ENCODE assay signal across 12 cellular contexts in the genomic region with DNA sequence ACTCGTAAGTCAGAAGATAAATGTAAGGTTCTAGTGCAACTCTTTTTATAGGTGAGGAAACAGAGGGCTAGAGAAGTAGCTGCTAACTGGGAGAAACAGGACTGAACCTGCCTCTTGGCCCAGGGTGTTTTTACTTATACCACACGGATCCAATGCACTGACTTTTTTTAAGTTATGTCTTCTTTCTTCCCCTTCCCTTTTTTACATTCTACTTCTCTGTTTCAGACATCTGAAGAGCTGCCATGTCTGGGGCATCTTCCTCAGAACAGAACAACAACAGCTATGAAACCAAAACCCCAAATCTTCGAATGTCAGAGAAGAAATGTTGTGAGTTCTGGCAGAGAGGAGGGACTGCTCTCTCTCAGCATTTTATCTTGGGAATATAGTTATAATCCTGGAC. TPM values are rescaled to one million over a fixed set of nuclear protein-coding genes. Genes with fewer than 3 reads are reported as not detected.
A peak's percentile ranks its signal among the peaks of the same experiment; 100 is the strongest.
DNase-seq lines count a peak whose midpoint lies in the region; ATAC-seq, FAIRE-seq and TF ChIP-seq lines count a peak whose summit lies in the region.
"Had no signal": no experiment of that assay in that cellular context is flagged by ENCODE, and none has a peak within 500 bp of the region (broad histone marks: within the 10 kb centered on the region; RNA-seq: fewer than 3 reads in every experiment).

No MANE protein-coding gene starts in this region.

- H3K4me2 ChIP-seq in HepG2 (ENCODE audit: low read depth, low read length): no peak overlapping the region
- H3K4me2 ChIP-seq: SK-N-SH had no signal

- TF ChIP-seq RAD21 in liver (IDR thresholded peaks at IDR 0.05): no peak
- TF ChIP-seq RAD21 in HepG2 (CRISPR knock-in tag; IDR thresholded peaks at IDR 0.05): no peak

- DNase-seq in HepG2 (ENCODE audit: low spot score) (no peak), natural killer cell (no peak), A673 (ENCODE audit: low spot score) (no peak), D721Med (ENCODE audit: insufficient read length, low spot score) (no peak)
- no peak for DNase-seq in stimulated activated CD8-positive, alpha-beta memory T cell treated with anti-CD3 and anti-CD28 coated beads, Interleukin-4, amount 100 ng/mL, for 48 hours
- DNase-seq: SK-N-SH had no signal

- H3K27ac ChIP-seq in liver (ENCODE audit: low read depth in 1 of 2, low read length in 2 of 2) (peak overlapping the region in 1 of 2 donors; percentile 23), HepG2 (ENCODE audit: extremely low read length, insufficient read depth, low read length) (no peak overlapping the region), angular gyrus (ENCODE audit: low read depth, low read length) (peak overlapping the region; percentile 14), A673 (ENCODE audit: low read depth, low read length, poor library complexity, severe bottlenecking) (no peak overlapping the region)

- H3K4me3 Mint-ChIP-seq in natural killer cell: peak overlapping the region; percentile 33

- no peak for TF ChIP-seq CTCF in liver (IDR thresholded peaks at IDR 0.05; ENCODE audit: low read depth, low read length, missing input control)
- TF ChIP-seq CTCF in HepG2 (CRISPR knock-in tag; IDR thresholded peaks at IDR 0.05): no peak
- TF ChIP-seq CTCF in natural killer cell (IDR thresholded peaks at IDR 0.05): no peak
- no peak for TF ChIP-seq CTCF in A673 (conservative IDR thresholded peaks at IDR 0.05; ENCODE audit: low read depth, low read length)
- no peak for TF ChIP-seq CTCF in D721Med (IDR thresholded peaks at IDR 0.05; ENCODE audit: insufficient read depth, missing control alignments)

- peaks cover 32 to 36% of the 10 kb centered on the region in 2 donors for H3K4me1 Mint-ChIP-seq in natural killer cell

- H3K4me3 ChIP-seq in liver (ENCODE audit: low read depth in 1 of 3, low read length in 3 of 3): no peak overlapping the region
- H3K4me3 ChIP-seq in HepG2 (replicated peaks in 1 of 3; ENCODE audit: insufficient read depth in 1 of 3, low read depth in 2 of 3, low read length in 3 of 3): no peak overlapping the region
- no peak overlapping the region for H3K4me3 ChIP-seq in A673 (ENCODE audit: low read depth, low read length, poor library complexity, severe bottlenecking)
- H3K4me3 ChIP-seq: BLaER1 treated with 17β-estradiol and CSF1 and Interleukin-3, amounts not matched to agents 10 nM and 100 nM; breast epithelium had no signal

- H3K9me3 ChIP-seq in liver (ENCODE audit: control insufficient read depth in 4 of 4, low read length in 3 of 4) (no peaks in the 10 kb centered on the region), HepG2 (ENCODE audit: low read length) (no peaks in the 10 kb centered on the region), A673 (ENCODE audit: low read depth, low read length, poor library complexity, severe bottlenecking) (no peaks in the 10 kb centered on the region)
- H3K9me3 ChIP-seq: breast epithelium, SK-N-SH had no signal

- 81% methylated on average over 3 of the region's 3 CpGs for WGBS in liver
- WGBS in HepG2 (ENCODE audit: low lambda C conversion rate): 87% methylated on average over 3 of the region's 3 CpGs

- H3K27me3 ChIP-seq in liver (ENCODE audit: control insufficient read depth in 4 of 4, insufficient read depth in 4 of 4, low read length in 3 of 4) (no peaks in the 10 kb centered on the region), HepG2 (ENCODE audit: control insufficient read depth in 1 of 2, insufficient read depth in 2 of 2, low read length in 2 of 2) (no peaks in the 10 kb centered on the region; a peak in 1 of 5 replicates), A673 (replicated peaks; ENCODE audit: insufficient read depth, low read depth, low read length, poor library complexity) (no peaks in the 10 kb centered on the region)
- H3K27me3 ChIP-seq: breast epithelium had no signal

- in situ Hi-C loops in HepG2 (cut with HindIII; ENCODE audit: extremely low pct_ligation_motif_present, low pct_unique_long_range_greater_than_20kb): no loop called here

- BruUV-seq in HepG2 (replicated peaks; lab: Mats Ljungman, UMichigan) (no TSS peak), A673 (replicated peaks; lab: Mats Ljungman, UMichigan) (no TSS peak)

- H3K36me3 Mint-ChIP-seq in natural killer cell: peaks cover 5% of the 10 kb centered on the region

- TF ChIP-seq EP300 in HepG2 (IDR thresholded peaks at IDR 0.05; ENCODE audit: low read depth in 2 of 2, low read length in 2 of 2): no peak
- no peak for TF ChIP-seq EP300 in HepG2 (CRISPR knock-in tag; IDR thresholded peaks at IDR 0.05; ENCODE audit: borderline replicate concordance)

- H2AFZ ChIP-seq in HepG2 (ENCODE audit: low read length): no peak overlapping the region

- H3K27me3 Mint-ChIP-seq in natural killer cell (ENCODE audit: low read depth in 2 of 2): no peaks in the 10 kb centered on the region

- no peak for TF ChIP-seq POLR2A in HepG2 (IDR thresholded peaks at IDR 0.05; ENCODE audit: insufficient read depth in 1 of 2, low read depth in 2 of 2, low read length in 2 of 2)

- intact Hi-C loops in HepG2 (cut with micrococcal nuclease; ENCODE audit: unreplicated experiment): no loop called here
- intact Hi-C loops in natural killer cell (cut with micrococcal nuclease): loop anchor here (5.0 kb wide), 1 partner anchor 268 kb away; the partner anchor contains the start of gene CD55
- intact Hi-C loops in A673 (cut with micrococcal nuclease; ENCODE audit: unreplicated experiment): no loop called here

- H4K20me1 ChIP-seq in HepG2 (ENCODE audit: insufficient read depth, low read length): no peaks in the 10 kb centered on the region
- H4K20me1 ChIP-seq: BLaER1 treated with 17β-estradiol and CSF1 and Interleukin-3, amounts not matched to agents 10 nM and 100 nM had no signal

- ATAC-seq in HepG2 (no peak), natural killer cell (no peak), HG03571 (IDR thresholded peaks at IDR 0.05; ENCODE audit: unreplicated experiment) (no peak)

- H3K9me3 Mint-ChIP-seq in natural killer cell: no peaks in the 10 kb centered on the region

- H3K36me3 ChIP-seq in liver (ENCODE audit: control insufficient read depth in 4 of 4, insufficient read depth in 3 of 4, low read depth in 1 of 4, low read length in 3 of 4) (peaks cover 0 to 1% (median 0%) of the 10 kb centered on the region in 4 donors), HepG2 (replicated peaks in 1 of 2; ENCODE audit: control insufficient read depth in 1 of 2, insufficient read depth in 2 of 2, low read length in 2 of 2) (peaks cover 0 to under 1% of the 10 kb centered on the region in 2 experiments; a peak in 1 of 5 replicates), A673 (ENCODE audit: insufficient read depth, low read length, poor library complexity, severe bottlenecking) (peaks cover under 1% of the 10 kb centered on the region)
- H3K36me3 ChIP-seq: BLaER1 treated with 17β-estradiol and CSF1 and Interleukin-3, amounts not matched to agents 10 nM and 100 nM; breast epithelium had no signal

- H3K9ac ChIP-seq in liver (ENCODE audit: low read depth in 1 of 2, low read length in 2 of 2) (no peak overlapping the region), HepG2 (ENCODE audit: insufficient read depth, low read depth, low read length) (no peak overlapping the region)
- H3K9ac ChIP-seq: SK-N-SH had no signal

- CTCF ChIA-PET in HepG2 (lab: Yijun Ruan, JAX; ENCODE audit: low intra/inter-chr PET ratio, low total read pairs) (no interaction called here), A673 (lab: Charles Lee) (no interaction called here)

- H3K79me2 ChIP-seq in HepG2 (ENCODE audit: insufficient read depth, low read length): peaks cover 13% of the 10 kb centered on the region

- H3K4me1 ChIP-seq in liver (ENCODE audit: control insufficient read depth in 4 of 4, insufficient read depth in 4 of 4, low read length in 3 of 4): peaks cover 0 to 22% (median 7%) of the 10 kb centered on the region in 4 donors
- peaks cover 17% of the 10 kb centered on the region for H3K4me1 ChIP-seq in HepG2 (ENCODE audit: insufficient read depth, low read length)
- H3K4me1 ChIP-seq in A673 (ENCODE audit: insufficient read depth, low read length, poor library complexity, severe bottlenecking): peaks cover 17% of the 10 kb centered on the region

- peak overlapping the region; percentile 96 to 97 for H3K27ac Mint-ChIP-seq in natural killer cell

- FAIRE-seq in HepG2 (lab: Jason Lieb, UNC) (no peak), D721Med (lab: Jason Lieb, UNC) (no peak)

- POLR2A ChIA-PET in HepG2 (lab: Yijun Ruan, JAX): interaction anchor here (2.4 kb wide), 1 partner anchor 33 kb away, joined by 11 read pairs; no protein-coding TSS in a partner anchor
- POLR2A ChIA-PET in A673 (lab: Charles Lee; ENCODE audit: low non-redundant PET): no interaction called here

RNA-seq across cellular contexts. Expression of gene PFKFB2, which starts 1.4 kb away (rescaled TPM):
- total RNA-seq in liver: 1 to 10 TPM; 4.0 to 5.9 TPM
- polyA plus RNA-seq in liver: 1 to 10 TPM; 1.5 to 2.0 TPM
- total RNA-seq in HepG2 (2016; rRNA removed; fragmentation: Illumina TruSeq; extraction: Trizol): 9.4 and 10.6 TPM in 2 replicates
- 0.62 and 0.71 TPM in 2 replicates for total RNA-seq in HepG2 (2016; cell fraction: cytosol; rRNA removed; fragmentation: Illumina TruSeq; extraction: Trizol; ENCODE audit: low read depth)
- total RNA-seq in HepG2 (2016; cell fraction: insoluble cytoplasmic fraction; rRNA removed; fragmentation: Illumina TruSeq; extraction: Trizol): 10.2 and 10.9 TPM in 2 replicates
- 2.7 and 2.9 TPM in 2 replicates for total RNA-seq in HepG2 (2016; cell fraction: membrane; rRNA removed; fragmentation: Illumina TruSeq; extraction: Trizol)
- total RNA-seq in HepG2 (2016; cell fraction: nucleus; rRNA removed; fragmentation: Illumina TruSeq; extraction: Trizol): 12.6 and 18.6 TPM in 2 replicates
- polyA plus RNA-seq in HepG2 (2011; rRNA removed): 3.9 and 4.6 TPM in 2 replicates
- 1.8 and 2.7 TPM in 2 replicates for polyA plus RNA-seq in HepG2 (2011; cell fraction: cytosol; rRNA removed)
- 8.6 and 10.6 TPM in 2 replicates for polyA plus RNA-seq in HepG2 (2011; cell fraction: nucleus; rRNA removed)
- polyA plus RNA-seq in HepG2 (2012): 3.6 and 4.1 TPM in 2 replicates
- polyA plus RNA-seq in HepG2 (2016; cell fraction: cytosol; fragmentation: Illumina TruSeq; extraction: Trizol; ENCODE audit: low read depth): 0.22 and 0.25 TPM in 2 replicates
- 5.0 TPM in 2 replicates for polyA plus RNA-seq in HepG2 (2016; cell fraction: insoluble cytoplasmic fraction; fragmentation: Illumina TruSeq; extraction: Trizol; ENCODE audit: low read depth)
- polyA plus RNA-seq in HepG2 (2016; cell fraction: membrane; fragmentation: Illumina TruSeq; extraction: Trizol; ENCODE audit: low read depth): 0.60 and 0.72 TPM in 2 replicates
- polyA plus RNA-seq in HepG2 (2016; cell fraction: nucleus; fragmentation: Illumina TruSeq; extraction: Trizol; ENCODE audit: insufficient read depth, low read depth): 16.4 and 17.0 TPM in 2 replicates
- polyA minus RNA-seq in HepG2 (2011; rRNA and poly(A)+ RNA removed; ENCODE audit: low replicate concordance): 5.5 and 25.8 TPM in 2 replicates
- 2.8 and 3.1 TPM in 2 replicates for polyA minus RNA-seq in HepG2 (2011; cell fraction: cytosol; rRNA and poly(A)+ RNA removed)
- polyA minus RNA-seq in HepG2 (2011; cell fraction: nucleus; rRNA and poly(A)+ RNA removed): 11.5 and 15.7 TPM in 2 replicates
- 1 to 10 TPM; 5.3 to 8.5 (median 7.4) TPM for total RNA-seq in natural killer cell
- total RNA-seq in A673 (2021): 7.6 and 8.5 TPM in 2 replicates

RNA-seq across cellular contexts. Expression of gene YOD1, which starts 3.5 kb away (rescaled TPM):
- total RNA-seq in liver (10 to 100 TPM in 1 of 2 donors, 1 to 10 TPM in 1; 7.7 to 79.4 TPM), HepG2 (2016; rRNA removed; fragmentation: Illumina TruSeq; extraction: Trizol) (9.1 and 14.1 TPM in 2 replicates), natural killer cell (10 to 100 TPM; 20.6 to 22.8 (median 21.2) TPM), A673 (2021) (12.0 and 12.6 TPM in 2 replicates)
- polyA plus RNA-seq in liver (1 to 10 TPM; 1.3 to 1.8 TPM), HepG2 (2011; rRNA removed) (2.5 and 3.4 TPM in 2 replicates)
- 0.91 and 1.1 TPM in 2 replicates for total RNA-seq in HepG2 (2016; cell fraction: cytosol; rRNA removed; fragmentation: Illumina TruSeq; extraction: Trizol; ENCODE audit: low read depth)
- total RNA-seq in HepG2 (2016; cell fraction: insoluble cytoplasmic fraction; rRNA removed; fragmentation: Illumina TruSeq; extraction: Trizol): 9.1 and 13.9 TPM in 2 replicates
- 5.3 and 5.7 TPM in 2 replicates for total RNA-seq in HepG2 (2016; cell fraction: membrane; rRNA removed; fragmentation: Illumina TruSeq; extraction: Trizol)
- 14.7 and 16.3 TPM in 2 replicates for total RNA-seq in HepG2 (2016; cell fraction: nucleus; rRNA removed; fragmentation: Illumina TruSeq; extraction: Trizol)
- polyA plus RNA-seq in HepG2 (2011; cell fraction: cytosol; rRNA removed): 1.1 and 1.7 TPM in 2 replicates
- 4.1 and 4.8 TPM in 2 replicates for polyA plus RNA-seq in HepG2 (2011; cell fraction: nucleus; rRNA removed)
- 3.9 and 4.9 TPM in 2 replicates for polyA plus RNA-seq in HepG2 (2012)
- 0.36 and 0.38 TPM in 2 replicates for polyA plus RNA-seq in HepG2 (2016; cell fraction: cytosol; fragmentation: Illumina TruSeq; extraction: Trizol; ENCODE audit: low read depth)
- polyA plus RNA-seq in HepG2 (2016; cell fraction: insoluble cytoplasmic fraction; fragmentation: Illumina TruSeq; extraction: Trizol; ENCODE audit: low read depth): 9.5 and 10.5 TPM in 2 replicates
- polyA plus RNA-seq in HepG2 (2016; cell fraction: membrane; fragmentation: Illumina TruSeq; extraction: Trizol; ENCODE audit: low read depth): 2.4 and 2.5 TPM in 2 replicates
- 15.7 and 15.8 TPM in 2 replicates for polyA plus RNA-seq in HepG2 (2016; cell fraction: nucleus; fragmentation: Illumina TruSeq; extraction: Trizol; ENCODE audit: insufficient read depth, low read depth)
- 2.4 and 7.1 TPM in 2 replicates for polyA minus RNA-seq in HepG2 (2011; rRNA and poly(A)+ RNA removed; ENCODE audit: low replicate concordance)
- 3.2 and 3.8 TPM in 2 replicates for polyA minus RNA-seq in HepG2 (2011; cell fraction: cytosol; rRNA and poly(A)+ RNA removed)
- polyA minus RNA-seq in HepG2 (2011; cell fraction: nucleus; rRNA and poly(A)+ RNA removed): 16.9 and 21.2 TPM in 2 replicates

RNA-seq across cellular contexts. Expression of gene C1orf116, which starts 21.9 kb away (rescaled TPM):
- total RNA-seq in liver (under 1 TPM; 0.59 to 0.79 TPM), HepG2 (2016; rRNA removed; fragmentation: Illumina TruSeq; extraction: Trizol) (0.95 and 1.1 TPM in 2 replicates), natural killer cell (under 1 TPM; 0.21 to 0.39 (median 0.30) TPM), A673 (2021) (0.09 and 0.13 TPM in 2 replicates)
- polyA plus RNA-seq in liver (under 1 TPM; 0.27 to 0.33 TPM), HepG2 (2011; rRNA removed) (0.51 and 0.77 TPM in 2 replicates)
- total RNA-seq in HepG2 (2016; cell fraction: cytosol; rRNA removed; fragmentation: Illumina TruSeq; extraction: Trizol; ENCODE audit: low read depth): 0.18 and 0.20 TPM in 2 replicates
- 0.80 and 0.89 TPM in 2 replicates for total RNA-seq in HepG2 (2016; cell fraction: insoluble cytoplasmic fraction; rRNA removed; fragmentation: Illumina TruSeq; extraction: Trizol)
- total RNA-seq in HepG2 (2016; cell fraction: membrane; rRNA removed; fragmentation: Illumina TruSeq; extraction: Trizol): 0.56 and 0.65 TPM in 2 replicates
- total RNA-seq in HepG2 (2016; cell fraction: nucleus; rRNA removed; fragmentation: Illumina TruSeq; extraction: Trizol): 1.0 and 1.1 TPM in 2 replicates
- 0.20 and 0.29 TPM in 2 replicates for polyA plus RNA-seq in HepG2 (2011; cell fraction: cytosol; rRNA removed)
- 1.0 and 1.2 TPM in 2 replicates for polyA plus RNA-seq in HepG2 (2011; cell fraction: nucleus; rRNA removed)
- polyA plus RNA-seq in HepG2 (2012): 0.36 and 0.48 TPM in 2 replicates
- 0.09 and 0.16 TPM in 2 replicates for polyA plus RNA-seq in HepG2 (2016; cell fraction: cytosol; fragmentation: Illumina TruSeq; extraction: Trizol; ENCODE audit: low read depth)
- 1.4 and 1.6 TPM in 2 replicates for polyA plus RNA-seq in HepG2 (2016; cell fraction: insoluble cytoplasmic fraction; fragmentation: Illumina TruSeq; extraction: Trizol; ENCODE audit: low read depth)
- 0.35 and 0.52 TPM in 2 replicates for polyA plus RNA-seq in HepG2 (2016; cell fraction: membrane; fragmentation: Illumina TruSeq; extraction: Trizol; ENCODE audit: low read depth)
- 1.4 and 1.9 TPM in 2 replicates for polyA plus RNA-seq in HepG2 (2016; cell fraction: nucleus; fragmentation: Illumina TruSeq; extraction: Trizol; ENCODE audit: insufficient read depth, low read depth)
- 0.80 TPM in 2 replicates for polyA minus RNA-seq in HepG2 (2011; rRNA and poly(A)+ RNA removed; ENCODE audit: low replicate concordance)
- polyA minus RNA-seq in HepG2 (2011; cell fraction: cytosol; rRNA and poly(A)+ RNA removed): 0.44 and 0.69 TPM in 2 replicates
- polyA minus RNA-seq in HepG2 (2011; cell fraction: nucleus; rRNA and poly(A)+ RNA removed): 1.5 and 2.6 TPM in 2 replicates

RNA-seq across cellular contexts. Expression of gene C4BPB, which starts 34.2 kb away (rescaled TPM):
- total RNA-seq in liver: 100 to 1,000 TPM in 1 of 2 donors, 10 to 100 TPM in 1; 59.7 to 460 TPM
- 100 to 1,000 TPM; 399 to 404 TPM for polyA plus RNA-seq in liver
- total RNA-seq in HepG2 (2016; rRNA removed; fragmentation: Illumina TruSeq; extraction: Trizol): 115 and 155 TPM in 2 replicates
- 32.6 and 35.5 TPM in 2 replicates for total RNA-seq in HepG2 (2016; cell fraction: cytosol; rRNA removed; fragmentation: Illumina TruSeq; extraction: Trizol; ENCODE audit: low read depth)
- total RNA-seq in HepG2 (2016; cell fraction: insoluble cytoplasmic fraction; rRNA removed; fragmentation: Illumina TruSeq; extraction: Trizol): 103 and 158 TPM in 2 replicates
- 54.7 and 56.1 TPM in 2 replicates for total RNA-seq in HepG2 (2016; cell fraction: membrane; rRNA removed; fragmentation: Illumina TruSeq; extraction: Trizol)
- total RNA-seq in HepG2 (2016; cell fraction: nucleus; rRNA removed; fragmentation: Illumina TruSeq; extraction: Trizol): 137 and 149 TPM in 2 replicates
- 266 and 267 TPM in 2 replicates for polyA plus RNA-seq in HepG2 (2011; rRNA removed)
- polyA plus RNA-seq in HepG2 (2011; cell fraction: cytosol; rRNA removed): 125 and 190 TPM in 2 replicates
- polyA plus RNA-seq in HepG2 (2011; cell fraction: nucleus; rRNA removed): 342 and 476 TPM in 2 replicates
- 127 and 145 TPM in 2 replicates for polyA plus RNA-seq in HepG2 (2012)
- 28.4 and 30.6 TPM in 2 replicates for polyA plus RNA-seq in HepG2 (2016; cell fraction: cytosol; fragmentation: Illumina TruSeq; extraction: Trizol; ENCODE audit: low read depth)
- 83.2 and 84.7 TPM in 2 replicates for polyA plus RNA-seq in HepG2 (2016; cell fraction: insoluble cytoplasmic fraction; fragmentation: Illumina TruSeq; extraction: Trizol; ENCODE audit: low read depth)
- polyA plus RNA-seq in HepG2 (2016; cell fraction: membrane; fragmentation: Illumina TruSeq; extraction: Trizol; ENCODE audit: low read depth): 38.4 and 38.5 TPM in 2 replicates
- polyA plus RNA-seq in HepG2 (2016; cell fraction: nucleus; fragmentation: Illumina TruSeq; extraction: Trizol; ENCODE audit: insufficient read depth, low read depth): 222 and 224 TPM in 2 replicates
- 81.3 and 321 TPM in 2 replicates for polyA minus RNA-seq in HepG2 (2011; rRNA and poly(A)+ RNA removed; ENCODE audit: low replicate concordance)
- 34.7 and 50.0 TPM in 2 replicates for polyA minus RNA-seq in HepG2 (2011; cell fraction: cytosol; rRNA and poly(A)+ RNA removed)
- polyA minus RNA-seq in HepG2 (2011; cell fraction: nucleus; rRNA and poly(A)+ RNA removed): 175 and 265 TPM in 2 replicates
- not detected for total RNA-seq in natural killer cell
- not detected in 2 replicates for total RNA-seq in A673 (2021)
- total RNA-seq: lower leg skin had no signal
- polyA plus RNA-seq: SK-N-SH had no signal

RNA-seq across cellular contexts. Expression of gene C4BPA, which starts 49.6 kb away (rescaled TPM):
- total RNA-seq in liver: 1,000 to 10,000 TPM in 1 of 2 donors, 10 to 100 TPM in 1; 49.5 to 1,492 TPM
- 1,000 to 10,000 TPM in 1 of 2 donors, 100 to 1,000 TPM in 1; 896 to 1,527 TPM for polyA plus RNA-seq in liver
- 18.7 and 32.1 TPM in 2 replicates for total RNA-seq in HepG2 (2016; rRNA removed; fragmentation: Illumina TruSeq; extraction: Trizol)
- total RNA-seq in HepG2 (2016; cell fraction: cytosol; rRNA removed; fragmentation: Illumina TruSeq; extraction: Trizol; ENCODE audit: low read depth): 3.0 and 3.6 TPM in 2 replicates
- 20.0 and 32.8 TPM in 2 replicates for total RNA-seq in HepG2 (2016; cell fraction: insoluble cytoplasmic fraction; rRNA removed; fragmentation: Illumina TruSeq; extraction: Trizol)
- 8.4 and 8.5 TPM in 2 replicates for total RNA-seq in HepG2 (2016; cell fraction: membrane; rRNA removed; fragmentation: Illumina TruSeq; extraction: Trizol)
- total RNA-seq in HepG2 (2016; cell fraction: nucleus; rRNA removed; fragmentation: Illumina TruSeq; extraction: Trizol): 25.3 and 31.2 TPM in 2 replicates
- 60.1 and 86.3 TPM in 2 replicates for polyA plus RNA-seq in HepG2 (2011; rRNA removed)
- polyA plus RNA-seq in HepG2 (2011; cell fraction: cytosol; rRNA removed): 31.3 and 80.8 TPM in 2 replicates
- 20.1 and 40.4 TPM in 2 replicates for polyA plus RNA-seq in HepG2 (2011; cell fraction: nucleus; rRNA removed)
- 27.8 and 31.2 TPM in 2 replicates for polyA plus RNA-seq in HepG2 (2012)
- 3.4 and 4.2 TPM in 2 replicates for polyA plus RNA-seq in HepG2 (2016; cell fraction: cytosol; fragmentation: Illumina TruSeq; extraction: Trizol; ENCODE audit: low read depth)
- 24.1 and 24.2 TPM in 2 replicates for polyA plus RNA-seq in HepG2 (2016; cell fraction: insoluble cytoplasmic fraction; fragmentation: Illumina TruSeq; extraction: Trizol; ENCODE audit: low read depth)
- polyA plus RNA-seq in HepG2 (2016; cell fraction: membrane; fragmentation: Illumina TruSeq; extraction: Trizol; ENCODE audit: low read depth): 6.7 and 8.1 TPM in 2 replicates
- 36.3 and 36.5 TPM in 2 replicates for polyA plus RNA-seq in HepG2 (2016; cell fraction: nucleus; fragmentation: Illumina TruSeq; extraction: Trizol; ENCODE audit: insufficient read depth, low read depth)
- 2.9 and 24.1 TPM in 2 replicates for polyA minus RNA-seq in HepG2 (2011; rRNA and poly(A)+ RNA removed; ENCODE audit: low replicate concordance)
- 15.5 and 33.3 TPM in 2 replicates for polyA minus RNA-seq in HepG2 (2011; cell fraction: cytosol; rRNA and poly(A)+ RNA removed)
- polyA minus RNA-seq in HepG2 (2011; cell fraction: nucleus; rRNA and poly(A)+ RNA removed): 16.2 and 28.8 TPM in 2 replicates
- total RNA-seq in natural killer cell: not detected
- not detected in 2 replicates for total RNA-seq in A673 (2021)
- total RNA-seq: lower leg skin had no signal
- polyA plus RNA-seq: SK-N-SH had no signal
